Comparison of ENCODE assay signal across 8 cellular contexts in the genomic region with DNA sequence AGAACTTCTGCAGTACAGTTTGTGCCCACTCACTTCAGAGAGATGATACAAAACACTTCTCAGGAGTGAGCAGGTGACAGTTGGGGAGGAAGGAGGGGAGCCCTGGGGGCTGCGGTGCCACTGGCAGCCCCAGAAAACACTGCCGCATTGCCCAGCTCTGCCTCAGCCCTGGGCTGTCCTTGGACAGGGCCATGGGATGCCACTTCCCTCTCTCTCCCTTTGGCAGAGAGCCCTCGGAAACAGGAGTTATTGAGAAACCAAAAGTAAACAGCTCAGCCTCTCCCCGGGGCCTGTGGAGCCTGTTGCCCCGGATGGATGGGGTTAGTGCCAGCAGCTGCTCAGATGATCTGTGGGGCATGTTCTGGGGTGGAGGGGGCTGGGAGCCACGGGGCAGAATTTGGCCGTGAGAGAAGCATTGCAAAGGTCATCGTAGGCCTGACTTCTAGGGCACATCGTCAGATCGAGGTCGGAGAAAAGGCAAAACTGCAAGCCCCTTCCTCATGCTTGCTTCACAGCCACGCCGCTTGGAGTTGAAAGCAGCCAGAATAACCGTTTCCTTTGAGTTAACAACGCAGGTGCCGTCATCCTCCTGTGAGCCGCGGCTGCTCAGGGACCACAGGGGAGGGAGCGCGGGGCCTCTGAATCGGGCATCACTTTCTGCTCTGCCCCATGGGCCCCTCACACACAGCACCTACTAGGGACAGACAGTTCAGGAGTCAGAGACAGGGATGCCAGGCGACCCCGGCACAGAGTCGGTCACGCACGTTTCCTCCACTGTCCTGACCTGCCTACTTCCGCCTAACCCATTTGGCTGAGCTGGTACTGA.
DNase-seq lines count a peak whose midpoint lies in the region; ATAC-seq, FAIRE-seq and TF ChIP-seq lines count a peak whose summit lies in the region.

No MANE protein-coding gene starts in this region.

- H3K9ac ChIP-seq in OCI-LY3 (ENCODE audit: low read length) = peak overlapping the region; percentile 29; the same call in 1 of the 2 replicates

- intact Hi-C loops in heart right ventricle (cut with DNase I) = no loop called here

- no peak overlapping the region for H2AFZ ChIP-seq in OCI-LY3 (ENCODE audit: low read depth, low read length)

- TF ChIP-seq CTCF in OCI-LY3 (IDR thresholded peaks at IDR 0.05; ENCODE audit: low read depth, low read length) (no peak), heart right ventricle (IDR thresholded peaks at IDR 0.05) (no peak)

- H3K36me3 ChIP-seq in OCI-LY3 (replicated peaks; ENCODE audit: low read depth, low read length) (no peaks in the 10 kb centered on the region), heart right ventricle (no peaks in the 10 kb centered on the region), small intestine (ENCODE audit: control insufficient read depth in 2 of 2, insufficient read depth in 2 of 2, low read length in 2 of 2) (no peaks in the 10 kb centered on the region)

- peak overlapping the region; percentile 92 for H3K4me2 ChIP-seq in OCI-LY3 (ENCODE audit: low read length)

- peaks cover 26% of the 10 kb centered on the region for H3K79me2 ChIP-seq in OCI-LY3 (ENCODE audit: low read length)

- ATAC-seq in GM18907 (IDR thresholded peaks at IDR 0.05; ENCODE audit: unreplicated experiment) (peak; percentile 76), HG03175 (IDR thresholded peaks at IDR 0.05; ENCODE audit: unreplicated experiment) (peak; percentile 71), heart right ventricle (peak; percentile 83 to 97 (median 88))

- DNase-seq in AG08395 (ENCODE audit: low spot score) (peak; percentile 87), heart right ventricle (peak; percentile 38 to 61), small intestine (peak; percentile 90), islet precursor cell (no peak)
- DNase-seq in activated naive CD4-positive, alpha-beta T cell treated with Interleukin-2 at 50 U/mL for 16 hours = peak; percentile 51

- WGBS in heart right ventricle, 2 donors = 65 to 73% methylated on average over 27 of the region's 27 CpGs
- 9 to 26% (median 17%) methylated on average over 26 to 27 of the region's 27 CpGs for WGBS in small intestine, 3 donors

- peaks cover 32% of the 10 kb centered on the region for H4K20me1 ChIP-seq in OCI-LY3 (ENCODE audit: insufficient read depth, low read length)

- H3K4me1 ChIP-seq in OCI-LY3 (ENCODE audit: low read length) (peaks cover 22% of the 10 kb centered on the region), heart right ventricle (peaks cover 0 to 21% (median 0%) of the 10 kb centered on the region in 9 donors), small intestine (ENCODE audit: control insufficient read depth in 2 of 2, insufficient read depth in 1 of 2, low read depth in 1 of 2, low read length in 1 of 2) (peaks cover 0 to 9% of the 10 kb centered on the region in 2 donors)

- H3K9me3 ChIP-seq in OCI-LY3 (ENCODE audit: insufficient read depth, low read length) = no peaks in the 10 kb centered on the region
- H3K9me3 ChIP-seq in heart right ventricle = no peaks in the 10 kb centered on the region
- H3K9me3 ChIP-seq in small intestine (ENCODE audit: control insufficient read depth, low read depth) = no peaks in the 10 kb centered on the region

- FAIRE-seq in small intestine (lab: Jason Lieb, UNC) = no peak

- H3K27me3 ChIP-seq in OCI-LY3 (ENCODE audit: low read depth, low read length) = no peaks in the 10 kb centered on the region
- H3K27me3 ChIP-seq in heart right ventricle = no peaks in the 10 kb centered on the region
- H3K27me3 ChIP-seq in small intestine (ENCODE audit: control insufficient read depth in 2 of 2, insufficient read depth in 2 of 2, low read length in 2 of 2) = no peaks in the 10 kb centered on the region

- H3K4me3 ChIP-seq in OCI-LY3 (ENCODE audit: low read length) (peak overlapping the region; percentile 77), heart right ventricle (peak overlapping the region in 7 of 10 donors; percentile 0 to 35 (median 8)), small intestine (ENCODE audit: low read depth in 1 of 2, low read length in 2 of 2) (no peak overlapping the region)

- peak overlapping the region; percentile 34 for H3K27ac ChIP-seq in OCI-LY3 (ENCODE audit: low read length)
- H3K27ac ChIP-seq in heart right ventricle = peak overlapping the region in 5 of 10 donors; percentile 14 to 72 (median 39)
- H3K27ac ChIP-seq in small intestine (ENCODE audit: low read depth in 1 of 2, low read length in 1 of 2) = peak overlapping the region; percentile 17 to 88

Comparison
In these comparisons a context has a peak if more than half of its experiments do, and no peak if none do; other contexts are left out.
1. H3K4me3 ChIP-seq: peak in OCI-LY3 (single experiment) and heart right ventricle (7 of 10); none in small intestine (0 of 2).
2. Peak in every context shown above with its lines, with median percentiles within 50 percentile points of each other: ATAC-seq.